ENCODE assay signal across 1 cellular context in the genomic region with DNA sequence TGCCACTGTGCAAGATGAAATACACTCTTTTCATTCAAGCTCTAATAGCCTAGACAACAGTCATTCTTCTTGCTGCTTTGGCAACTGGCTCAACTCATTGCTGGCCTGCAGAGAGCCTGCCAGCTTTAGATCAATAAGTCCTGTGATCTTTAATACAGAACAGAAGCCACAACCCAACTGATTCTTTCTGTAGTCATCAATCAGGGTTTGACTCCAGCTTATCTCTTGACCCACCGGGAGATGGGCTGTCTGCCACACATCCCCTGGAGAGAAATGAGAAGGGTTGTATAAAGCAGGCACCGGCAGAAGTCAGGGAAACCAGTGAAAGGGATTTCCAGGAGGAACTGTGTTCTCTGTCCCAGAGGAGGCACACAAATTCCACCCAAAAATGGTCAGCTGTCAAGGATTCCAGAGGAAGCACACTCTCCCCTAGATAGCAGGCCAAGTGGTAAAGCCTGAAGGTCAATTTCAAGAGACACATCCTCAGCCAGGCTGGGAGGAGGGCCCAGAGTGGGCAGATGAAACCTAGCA.
TF ChIP-seq lines count a peak whose summit lies in the region.

No MANE protein-coding gene starts in this region.

TF ChIP-seq in IMR-90, 13 proteins besides CTCF, POLR2A, EP300 and RAD21:
- TF ChIP-seq CHD1 (IDR thresholded peaks at IDR 0.05; ENCODE audit: low read depth, low read length) (no peak), FOS (IDR thresholded peaks at IDR 0.05; ENCODE audit: low read depth, low read length) (no peak), BHLHE40 (IDR thresholded peaks at IDR 0.05; ENCODE audit: low read depth, low read length) (no peak), SMC3 (IDR thresholded peaks at IDR 0.05; ENCODE audit: low read depth, low read length) (no peak), RFX5 (IDR thresholded peaks at IDR 0.05; ENCODE audit: low read depth, low read length) (no peak), MAZ (IDR thresholded peaks at IDR 0.05; ENCODE audit: borderline replicate concordance, low read depth, low read length) (no peak), CEBPB (IDR thresholded peaks at IDR 0.05; ENCODE audit: low read depth, low read length) (no peak), NFE2L2 (IDR thresholded peaks at IDR 0.05; ENCODE audit: low read depth, low read length) (no peak), MXI1 (IDR thresholded peaks at IDR 0.05; ENCODE audit: borderline replicate concordance, low read depth, low read length) (no peak), MAFK (IDR thresholded peaks at IDR 0.05; ENCODE audit: low read depth, low read length) (no peak)
- TF ChIP-seq, protein P1, sequence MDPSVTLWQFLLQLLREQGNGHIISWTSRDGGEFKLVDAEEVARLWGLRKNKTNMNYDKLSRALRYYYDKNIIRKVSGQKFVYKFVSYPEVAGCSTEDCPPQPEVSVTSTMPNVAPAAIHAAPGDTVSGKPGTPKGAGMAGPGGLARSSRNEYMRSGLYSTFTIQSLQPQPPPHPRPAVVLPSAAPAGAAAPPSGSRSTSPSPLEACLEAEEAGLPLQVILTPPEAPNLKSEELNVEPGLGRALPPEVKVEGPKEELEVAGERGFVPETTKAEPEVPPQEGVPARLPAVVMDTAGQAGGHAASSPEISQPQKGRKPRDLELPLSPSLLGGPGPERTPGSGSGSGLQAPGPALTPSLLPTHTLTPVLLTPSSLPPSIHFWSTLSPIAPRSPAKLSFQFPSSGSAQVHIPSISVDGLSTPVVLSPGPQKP (IDR thresholded peaks at IDR 0.05; ENCODE audit: borderline replicate concordance, low read depth, low read length): no peak
- TF ChIP-seq, protein P2, sequence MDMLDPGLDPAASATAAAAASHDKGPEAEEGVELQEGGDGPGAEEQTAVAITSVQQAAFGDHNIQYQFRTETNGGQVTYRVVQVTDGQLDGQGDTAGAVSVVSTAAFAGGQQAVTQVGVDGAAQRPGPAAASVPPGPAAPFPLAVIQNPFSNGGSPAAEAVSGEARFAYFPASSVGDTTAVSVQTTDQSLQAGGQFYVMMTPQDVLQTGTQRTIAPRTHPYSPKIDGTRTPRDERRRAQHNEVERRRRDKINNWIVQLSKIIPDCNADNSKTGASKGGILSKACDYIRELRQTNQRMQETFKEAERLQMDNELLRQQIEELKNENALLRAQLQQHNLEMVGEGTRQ (IDR thresholded peaks at IDR 0.05; ENCODE audit: low read depth, low read length): no peak
